9 cellular contexts compared by ENCODE assay signal in genomic region chr2:207334309-207334630, GRCh38.
DNase-seq lines count a peak whose midpoint lies in the region; ATAC-seq and TF ChIP-seq lines count a peak whose summit lies in the region.
"Had no signal": no experiment of that assay in that cellular context is flagged by ENCODE, and none has a peak within 500 bp of the region (broad histone marks: within the 10 kb centered on the region; RNA-seq: fewer than 3 reads in every experiment).

No MANE protein-coding gene starts in this region.

- H3K9ac ChIP-seq in muscle layer of colon (ENCODE audit: low read length): peak overlapping the region; percentile 20

- no peaks in the 10 kb centered on the region for H3K27me3 ChIP-seq in muscle layer of colon (ENCODE audit: control insufficient read depth in 1 of 2, insufficient read depth in 2 of 2, low read length in 2 of 2)

- peak; percentile 18 for ATAC-seq in HG02852 (IDR thresholded peaks at IDR 0.05; ENCODE audit: unreplicated experiment)
- ATAC-seq in HG03565 (IDR thresholded peaks at IDR 0.05; ENCODE audit: unreplicated experiment): no peak

- H3K4me1 ChIP-seq in muscle layer of colon (ENCODE audit: insufficient read depth, low read length): peaks cover 11% of the 10 kb centered on the region

- DNase-seq in DMS53 (lab: John Stamatoyannopoulos, UW) (peak; percentile 81), COLO668 (lab: John Stamatoyannopoulos, UW; ENCODE audit: unreplicated experiment) (no peak), NCI-H226 (no peak), iPS-NIHi11 (ENCODE audit: low spot score) (no peak)

- peaks cover 0 to 4% (median 0%) of the 10 kb centered on the region in 5 experiments for H3K9me3 Mint-ChIP-seq in brain

- peaks cover 53% of the 10 kb centered on the region for H3K4me1 Mint-ChIP-seq in brain

- H3K27ac Mint-ChIP-seq in brain: peak overlapping the region in 4 of 5 experiments; percentile 21 to 93 (median 79)

- TF ChIP-seq CTCF in brain (conservative IDR thresholded peaks at IDR 0.05): no peak

- H3K36me3 Mint-ChIP-seq in brain: no peaks in the 10 kb centered on the region

- H3K27ac ChIP-seq in muscle layer of colon (ENCODE audit: low read depth, low read length): peak overlapping the region; percentile 39
- H3K27ac ChIP-seq: VCaP had no signal

- peaks cover 2% of the 10 kb centered on the region for H3K27me3 Mint-ChIP-seq in brain

- no peaks in the 10 kb centered on the region for H3K36me3 ChIP-seq in muscle layer of colon (ENCODE audit: insufficient read depth, low read length)

- H3K4me3 ChIP-seq in muscle layer of colon (ENCODE audit: low read depth in 1 of 2, low read length in 2 of 2): peak overlapping the region; percentile 9 to 46

- no peaks in the 10 kb centered on the region for H3K9me3 ChIP-seq in muscle layer of colon (ENCODE audit: low read length)

- H3K4me3 Mint-ChIP-seq in brain: peak overlapping the region in 1 of 5 experiments; percentile 26
